Comparison of ENCODE assay signal across 17 cellular contexts in genomic region chr10:89475567-89475966, GRCh38. TPM values are rescaled to one million over a fixed set of nuclear protein-coding genes. Genes with fewer than 3 reads are reported as not detected.
A peak's percentile ranks its signal among the peaks of the same experiment; 100 is the strongest.
DNase-seq lines count a peak whose midpoint lies in the region; ATAC-seq, FAIRE-seq and TF ChIP-seq lines count a peak whose summit lies in the region.
"Had no signal": no experiment of that assay in that cellular context is flagged by ENCODE, and none has a peak within 500 bp of the region (broad histone marks: within the 10 kb centered on the region; RNA-seq: fewer than 3 reads in every experiment).

No MANE protein-coding gene starts in this region.

- ATAC-seq in heart left ventricle (no peak), psoas muscle (no peak), HG03521 (IDR thresholded peaks at IDR 0.05; ENCODE audit: unreplicated experiment) (no peak)
- ATAC-seq: stimulated activated memory B cell treated with anti-CD40 and anti-IgM and Interleukin-4, amounts not matched to agents 10 μg/mL and 1 μg/mL and 100 μg/mL, for 72 hours had no signal

- peaks cover 3% of the 10 kb centered on the region for H3K4me1 Mint-ChIP-seq in activated CD4-positive, alpha-beta T cell treated with anti-CD3 and anti-CD28 coated beads, Interleukin-2, amount 10 ng/mL, durations not matched to agents 24 days and 14 days
- H3K4me1 Mint-ChIP-seq: central memory CD8-positive, alpha-beta T cell had no signal

- DNase-seq in heart left ventricle (no peak), cardiac septum (ENCODE audit: low spot score) (no peak), psoas muscle (no peak), vagina (ENCODE audit: extremely low spot score in 2 of 2) (no peak), NCI-H2081 (lab: John Stamatoyannopoulos, UW) (no peak)
- no peak for DNase-seq in activated CD4-positive, alpha-beta T cell treated with anti-CD3 and anti-CD28 coated beads, Interleukin-2, amount 10 ng/mL, durations not matched to agents 24 days and 14 days
- DNase-seq: activated naive CD4-positive, alpha-beta T cell treated with Interleukin-2 at 50 U/mL for 16 hours; midbrain; NCI-H1092; posterior cingulate gyrus; stimulated activated CD4-positive, alpha-beta T cell treated with anti-CD3 and anti-CD28 coated beads, Interleukin-4, amount 100 ng/mL, for 4 hours; WERI-Rb-1 had no signal

- peaks cover 11% of the 10 kb centered on the region for H3K27me3 Mint-ChIP-seq in activated CD4-positive, alpha-beta T cell treated with anti-CD3 and anti-CD28 coated beads, Interleukin-2, amount 10 ng/mL, durations not matched to agents 24 days and 14 days

- no peak overlapping the region for H3K27ac Mint-ChIP-seq in activated CD4-positive, alpha-beta T cell treated with anti-CD3 and anti-CD28 coated beads, Interleukin-2, amount 10 ng/mL, durations not matched to agents 24 days and 14 days
- H3K27ac Mint-ChIP-seq: stimulated activated memory B cell treated with anti-CD40 and anti-IgM and Interleukin-4, amounts not matched to agents 10 μg/mL and 1 μg/mL and 100 μg/mL, for 72 hours had no signal

- H3K4me1 ChIP-seq in heart left ventricle (peaks cover 0 to 78% (median 51%) of the 10 kb centered on the region in 12 donors), psoas muscle (peaks cover 41% of the 10 kb centered on the region), vagina (peaks cover 39% of the 10 kb centered on the region)

- H3K27me3 ChIP-seq in heart left ventricle, result no peaks in the 10 kb centered on the region
- H3K27me3 ChIP-seq in psoas muscle (ENCODE audit: insufficient read depth in 3 of 3, low read length in 2 of 3), result no peaks in the 10 kb centered on the region
- no peaks in the 10 kb centered on the region for H3K27me3 ChIP-seq in vagina

- peak; percentile 93 for FAIRE-seq in islet of Langerhans (lab: Jason Lieb, UNC)

- H3K36me3 ChIP-seq in heart left ventricle (no peaks in the 10 kb centered on the region), psoas muscle (ENCODE audit: insufficient read depth in 1 of 2, low read depth in 1 of 2) (no peaks in the 10 kb centered on the region), vagina (no peaks in the 10 kb centered on the region)
- H3K36me3 ChIP-seq: WERI-Rb-1 had no signal

- H3K27ac ChIP-seq in heart left ventricle (peak overlapping the region; percentile 33 to 88 (median 78)), psoas muscle (peak overlapping the region; percentile 19), vagina (peak overlapping the region; percentile 49)
- H3K27ac ChIP-seq: WERI-Rb-1 had no signal

- 33 to 48% (median 40%) methylated on average over 4 of the region's 4 CpGs for WGBS in heart left ventricle, 4 donors
- 29 to 46% (median 31%) methylated on average over 4 of the region's 4 CpGs for WGBS in psoas muscle, 3 donors

- no peaks in the 10 kb centered on the region for H3K36me3 Mint-ChIP-seq in activated CD4-positive, alpha-beta T cell treated with anti-CD3 and anti-CD28 coated beads, Interleukin-2, amount 10 ng/mL, durations not matched to agents 24 days and 14 days (ENCODE audit: low read depth)
- H3K36me3 Mint-ChIP-seq: stimulated activated memory B cell treated with anti-CD40 and anti-IgM and Interleukin-4, amounts not matched to agents 10 μg/mL and 1 μg/mL and 100 μg/mL, for 72 hours had no signal

- H3K9me3 ChIP-seq in heart left ventricle, result no peaks in the 10 kb centered on the region
- no peaks in the 10 kb centered on the region for H3K9me3 ChIP-seq in psoas muscle
- no peaks in the 10 kb centered on the region for H3K9me3 ChIP-seq in vagina

- intact Hi-C loops in heart left ventricle (cut with DNase I), result loop anchor here in 6 of 10 donors (2.0 to 10.0 kb wide), 4 partner anchors 42 to 79 kb away; no protein-coding TSS in a partner anchor
- intact Hi-C loops in cardiac septum (cut with DNase I), result loop anchor here (5.0 to 10.0 kb wide), 2 partner anchors 48 to 79 kb away; no protein-coding TSS in a partner anchor
- intact Hi-C loops in psoas muscle (cut with DNase I), result no loop called here
- intact Hi-C loops in vagina (cut with DNase I), result loop anchor here (2.0 kb wide), 1 partner anchor 77 kb away; no protein-coding TSS in a partner anchor
- intact Hi-C loops in activated CD4-positive, alpha-beta T cell treated with anti-CD3 and anti-CD28 coated beads, Interleukin-2, amount 10 ng/mL, durations not matched to agents 24 days and 14 days (cut with micrococcal nuclease), result no loop called here

- no peak overlapping the region for H3K4me3 Mint-ChIP-seq in activated CD4-positive, alpha-beta T cell treated with anti-CD3 and anti-CD28 coated beads, Interleukin-2, amount 10 ng/mL, durations not matched to agents 24 days and 14 days
- H3K4me3 Mint-ChIP-seq: central memory CD8-positive, alpha-beta T cell; stimulated activated memory B cell treated with anti-CD40 and anti-IgM and Interleukin-4, amounts not matched to agents 10 μg/mL and 1 μg/mL and 100 μg/mL, for 72 hours had no signal

- TF ChIP-seq CTCF in heart left ventricle (IDR thresholded peaks at IDR 0.05) (no peak), psoas muscle (IDR thresholded peaks at IDR 0.05) (no peak), vagina (IDR thresholded peaks at IDR 0.05) (no peak)

- H3K4me3 ChIP-seq in heart left ventricle (no peak overlapping the region), psoas muscle (no peak overlapping the region), vagina (no peak overlapping the region)

- no peak for TF ChIP-seq POLR2A in heart left ventricle (IDR thresholded peaks at IDR 0.05)
- TF ChIP-seq POLR2A in vagina (IDR thresholded peaks at IDR 0.05), result no peak

- no peaks in the 10 kb centered on the region for H3K9me3 Mint-ChIP-seq in activated CD4-positive, alpha-beta T cell treated with anti-CD3 and anti-CD28 coated beads, Interleukin-2, amount 10 ng/mL, durations not matched to agents 24 days and 14 days
- H3K9me3 Mint-ChIP-seq: central memory CD8-positive, alpha-beta T cell; stimulated activated memory B cell treated with anti-CD40 and anti-IgM and Interleukin-4, amounts not matched to agents 10 μg/mL and 1 μg/mL and 100 μg/mL, for 72 hours had no signal

RNA-seq across cellular contexts. Expression of gene SLC16A12, which starts 59.8 kb away (rescaled TPM):
- total RNA-seq in heart left ventricle, result 1 to 10 TPM; 2.0 to 6.6 (median 2.9) TPM
- polyA plus RNA-seq in heart left ventricle, result 1 to 10 TPM; 1.7 to 4.3 TPM
- total RNA-seq in cardiac septum, result 3.1 TPM
- 1 to 10 TPM in 3 of 4 donors, under 1 TPM in 1; 0.98 to 1.9 (median 1.2) TPM for total RNA-seq in psoas muscle
- polyA plus RNA-seq in psoas muscle, result 1 to 10 TPM in 2 of 3 donors, under 1 TPM in 1; 0.74 to 1.2 (median 1.1) TPM
- total RNA-seq in vagina, result 3.7 TPM
- total RNA-seq in activated CD4-positive, alpha-beta T cell treated with anti-CD3 and anti-CD28 coated beads, Interleukin-2, amount 10 ng/mL, durations not matched to agents 24 days and 14 days, result not detected in 2 replicates
- total RNA-seq: G401 had no signal

Comparison
In these comparisons a context has a peak if more than half of its experiments do, and no peak if none do; other contexts are left out.
1. H3K27ac ChIP-seq: peak in every context shown above with its lines; median percentile 78 in heart left ventricle; 49 in vagina; 19 in psoas muscle.
2. intact Hi-C loops: an anchor here in heart left ventricle (2.0 to 10.0 kb wide), cardiac septum (5.0 to 10.0 kb wide) and vagina (2.0 kb wide); none called in psoas muscle and activated CD4-positive, alpha-beta T cell treated with anti-CD3 and anti-CD28 coated beads, Interleukin-2, amount 10 ng/mL, durations not matched to agents 24 days and 14 days.